ENCODE assay signal across 7 cellular contexts in genomic region chr1:84620720-84621313, GRCh38. TPM values are rescaled to one million over a fixed set of nuclear protein-coding genes. Genes with fewer than 3 reads are reported as not detected.
DNase-seq lines count a peak whose midpoint lies in the region; ATAC-seq and TF ChIP-seq lines count a peak whose summit lies in the region.

No MANE protein-coding gene starts in this region.

- WGBS in iPS DF 6.9 (ENCODE audit: insufficient coverage, insufficient read length), result no CpG with 5 or more reads among the region's 46 CpGs

- TF ChIP-seq CTCF in gastrocnemius medialis (IDR thresholded peaks at IDR 0.05 in 4 of 5, conservative IDR thresholded peaks at IDR 0.05 in 1 of 5), result peak; percentile 60 to 96 (median 82)

- peak; percentile 98 for ATAC-seq in GM18498 (IDR thresholded peaks at IDR 0.05; ENCODE audit: unreplicated experiment)
- ATAC-seq in HG02885 (IDR thresholded peaks at IDR 0.05; ENCODE audit: poor library complexity, unreplicated experiment), result peak; percentile 96
- peak; percentile 89 to 93 for ATAC-seq in gastrocnemius medialis

- H3K4me3 ChIP-seq in iPS DF 6.9 (ENCODE audit: low read length) (peak overlapping the region; percentile 55; the same call in 1 of the 2 replicates), gastrocnemius medialis (peak overlapping the region; percentile 59 to 79 (median 66))

- H3K9me3 ChIP-seq in iPS DF 6.9 (ENCODE audit: control insufficient read depth, insufficient read depth, low read length) (no peaks in the 10 kb centered on the region), gastrocnemius medialis (no peaks in the 10 kb centered on the region)

- H3K27ac ChIP-seq in iPS DF 6.9 (ENCODE audit: low read length) (no peak overlapping the region), gastrocnemius medialis (peak overlapping the region; percentile 16 to 43 (median 30))

- H3K36me3 ChIP-seq in iPS DF 6.9 (ENCODE audit: control insufficient read depth, insufficient read depth, low read length) (no peaks in the 10 kb centered on the region), gastrocnemius medialis (no peaks in the 10 kb centered on the region)

- intact Hi-C loops in gastrocnemius medialis (cut with DNase I; ENCODE audit: low total_unique reads), result loop anchor here (1.0 to 10.0 kb wide), 2 partner anchors 134 to 179 kb away; no protein-coding TSS in a partner anchor

- H3K27me3 ChIP-seq in iPS DF 6.9 (ENCODE audit: control insufficient read depth, insufficient read depth, low read length) (no peaks in the 10 kb centered on the region), gastrocnemius medialis (no peaks in the 10 kb centered on the region)

- in situ Hi-C loops in gastrocnemius medialis (cut with MboI; ENCODE audit: low sequenced_read_pairs in 4 of 4), result loop anchor here in 3 of 4 donors (25.0 kb wide), 2 partner anchors 484 to 684 kb away; partner anchors contain the start of gene PRKACB (in 3 of the 3)

- no peak for TF ChIP-seq POLR2A in gastrocnemius medialis (IDR thresholded peaks at IDR 0.05)

- H3K4me1 ChIP-seq in iPS DF 6.9 (ENCODE audit: control insufficient read depth, insufficient read depth, low read length) (no peaks in the 10 kb centered on the region; the same call in 1 of the 2 replicates), gastrocnemius medialis (peaks cover 0 to 4% of the 10 kb centered on the region in 2 donors)

- peak; percentile 71 for DNase-seq in NCI-H146 treated with DMSO at 0.1 percent for 48 hours (lab: John Stamatoyannopoulos, UW; ENCODE audit: unreplicated experiment)
- peak; percentile 44 for DNase-seq in T-helper 22 cell (ENCODE audit: low read depth)
- peak; percentile 92 for DNase-seq in astrocyte of the hippocampus (ENCODE audit: low read depth, low spot score)
- DNase-seq in iPS DF 6.9 (ENCODE audit: low read depth, low spot score), result peak; percentile 33
- peak; percentile 18 to 42 for DNase-seq in gastrocnemius medialis

RNA-seq across cellular contexts. Expression of gene CTBS, which starts 46.6 kb away (rescaled TPM):
- total RNA-seq in gastrocnemius medialis, result 1 to 10 TPM; 4.0 to 6.6 (median 4.7) TPM

Comparison
In these comparisons a context has a peak if more than half of its experiments do, and no peak if none do; other contexts are left out.
1. DNase-seq: peak in every context shown above with its lines; median percentile 92 in astrocyte of the hippocampus; 71 in NCI-H146 treated with DMSO at 0.1 percent for 48 hours; 44 in T-helper 22 cell; 33 in iPS DF 6.9; 30 in gastrocnemius medialis.